Comparison of ENCODE assay signal across 22 cellular contexts in the genomic region with DNA sequence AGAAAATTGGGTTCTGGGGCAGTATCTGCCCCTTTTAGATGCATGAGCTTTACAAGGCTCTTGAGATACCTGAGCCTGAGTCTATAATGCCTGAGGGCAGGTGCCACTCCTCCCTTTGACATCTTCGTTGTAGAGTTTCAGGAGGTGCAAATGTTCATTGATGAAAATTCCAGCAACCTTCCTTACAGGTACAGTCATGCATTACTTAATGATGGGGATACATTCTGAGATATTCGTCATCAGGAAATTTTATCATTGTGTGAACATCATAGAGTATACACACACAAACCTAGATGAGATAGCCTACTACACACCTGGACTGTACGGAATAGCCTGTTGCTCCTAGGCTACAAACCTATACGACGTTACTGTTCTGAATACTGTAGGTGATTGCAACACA.
A peak's percentile ranks its signal among the peaks of the same experiment; 100 is the strongest.
DNase-seq lines count a peak whose midpoint lies in the region; ATAC-seq, FAIRE-seq and TF ChIP-seq lines count a peak whose summit lies in the region.
"Had no signal": no experiment of that assay in that cellular context is flagged by ENCODE, and none has a peak within 500 bp of the region (broad histone marks: within the 10 kb centered on the region; RNA-seq: fewer than 3 reads in every experiment).

No MANE protein-coding gene starts in this region.

- H3K9me3 Mint-ChIP-seq in MCF 10A (ENCODE audit: unreplicated experiment), result no peaks in the 10 kb centered on the region
- H3K9me3 Mint-ChIP-seq in stimulated activated naive B cell treated with anti-CD40 and anti-IgM and Interleukin-4, amounts not matched to agents 10 μg/mL and 1 μg/mL and 100 μg/mL, for 72 hours, result no peaks in the 10 kb centered on the region
- H3K9me3 Mint-ChIP-seq: CD4-positive, alpha-beta T cell; CD8-positive, alpha-beta T cell had no signal

- no peaks in the 10 kb centered on the region for H4K20me1 ChIP-seq in mammary epithelial cell (ENCODE audit: insufficient read depth, low read length)
- H4K20me1 ChIP-seq: BLaER1 treated with 17β-estradiol and CSF1 and Interleukin-3, amounts not matched to agents 10 nM and 100 nM had no signal

- intact Hi-C loops in mammary epithelial cell (cut with micrococcal nuclease), result no loop called here
- intact Hi-C loops in MCF 10A (cut with micrococcal nuclease), result no loop called here

- CTCF ChIA-PET in mammary epithelial cell (lab: Charles Lee; ENCODE audit: low non-redundant PET), result no interaction called here
- CTCF ChIA-PET in MCF 10A (lab: Yijun Ruan, JAX), result no interaction called here

- in situ Hi-C loops in mammary epithelial cell (cut with MboI; ENCODE audit: low sequenced_read_pairs in 2 of 2), result no loop called here

- H3K79me2 ChIP-seq in mammary epithelial cell (ENCODE audit: insufficient read depth, low read length), result no peaks in the 10 kb centered on the region

- no peak overlapping the region for H3K9ac ChIP-seq in mammary epithelial cell (ENCODE audit: insufficient read depth, low read length)
- H3K9ac ChIP-seq: BLaER1 treated with 17β-estradiol and CSF1 and Interleukin-3, amounts not matched to agents 10 nM and 100 nM had no signal

- H3K4me3 Mint-ChIP-seq in MCF 10A (ENCODE audit: unreplicated experiment), result no peak overlapping the region
- H3K4me3 Mint-ChIP-seq in stimulated activated naive B cell treated with anti-CD40 and anti-IgM and Interleukin-4, amounts not matched to agents 10 μg/mL and 1 μg/mL and 100 μg/mL, for 72 hours, result no peak overlapping the region
- H3K4me3 Mint-ChIP-seq: B cell; CD4-positive, alpha-beta T cell; CD8-positive, alpha-beta T cell had no signal

- TF ChIP-seq CTCF in mammary epithelial cell (conservative IDR thresholded peaks at IDR 0.05 in 1 of 2, IDR thresholded peaks at IDR 0.05 in 1 of 2; ENCODE audit: extremely low read depth in 1 of 2, insufficient read depth in 1 of 2, low read depth in 1 of 2, low read length in 2 of 2) (no peak), MCF 10A (IDR thresholded peaks at IDR 0.05; ENCODE audit: unreplicated experiment) (no peak), bronchial epithelial cell (IDR thresholded peaks at IDR 0.05; ENCODE audit: insufficient read depth, low read length, severe bottlenecking) (no peak), foreskin keratinocyte (conservative IDR thresholded peaks at IDR 0.05) (no peak)

- H3K4me3 ChIP-seq in mammary epithelial cell (replicated peaks in 1 of 3; ENCODE audit: insufficient read depth in 1 of 3, low read depth in 2 of 3, low read length in 3 of 3), result no peak overlapping the region
- H3K4me3 ChIP-seq in bronchial epithelial cell (ENCODE audit: low read depth, low read length), result no peak overlapping the region
- H3K4me3 ChIP-seq: A549; BLaER1 treated with 17β-estradiol and CSF1 and Interleukin-3, amounts not matched to agents 10 nM and 100 nM had no signal

- no peak overlapping the region for H3K27ac ChIP-seq in mammary epithelial cell (ENCODE audit: insufficient read depth, low read depth, low read length)
- H3K27ac ChIP-seq in foreskin keratinocyte, result no peak overlapping the region
- H3K27ac ChIP-seq: 22Rv1; A549; BLaER1 treated with 17β-estradiol and CSF1 and Interleukin-3, amounts not matched to agents 10 nM and 100 nM; C4-2B had no signal

- H3K27ac Mint-ChIP-seq in MCF 10A (ENCODE audit: low read depth, unreplicated experiment), result no peak overlapping the region
- no peak overlapping the region for H3K27ac Mint-ChIP-seq in stimulated activated naive B cell treated with anti-CD40 and anti-IgM and Interleukin-4, amounts not matched to agents 10 μg/mL and 1 μg/mL and 100 μg/mL, for 72 hours
- H3K27ac Mint-ChIP-seq: B cell; CD4-positive, alpha-beta T cell; CD8-positive, alpha-beta T cell had no signal

- dilution Hi-C loops in mammary epithelial cell (cut with HindIII; ENCODE audit: low sequenced_read_pairs), result no loop called here

- DNase-seq in mammary epithelial cell, result peak; percentile 14
- no peak for DNase-seq in MCF 10A (ENCODE audit: unreplicated experiment)
- DNase-seq in bronchial epithelial cell (ENCODE audit: low read depth), result peak; percentile 47
- peak in 1 of 2 donors; percentile 89 for DNase-seq in foreskin keratinocyte
- no peak for DNase-seq in stimulated activated naive B cell treated with anti-CD40 and anti-IgM and Interleukin-4, amounts not matched to agents 10 μg/mL and 1 μg/mL and 100 μg/mL, for 72 hours
- DNase-seq in activated CD4-positive, alpha-beta T cell treated with anti-CD3 and anti-CD28 coated beads, Interleukin-2, amount 50 U/mL, for 48 hours, result no peak
- DNase-seq: AML-193; Caco-2; Calu3; CD4-positive, alpha-beta T cell; CD8-positive, alpha-beta T cell; DMS79 treated with DMSO at 0.1 percent for 48 hours; GF-D8 had no signal

- H2AFZ ChIP-seq in mammary epithelial cell (ENCODE audit: low read depth, low read length), result no peak overlapping the region

- H3K27me3 ChIP-seq in mammary epithelial cell (ENCODE audit: insufficient read depth, low read length), result no peaks in the 10 kb centered on the region
- H3K27me3 ChIP-seq in bronchial epithelial cell (ENCODE audit: control insufficient read depth, insufficient read depth, low read length), result no peaks in the 10 kb centered on the region
- H3K27me3 ChIP-seq in foreskin keratinocyte, result no peaks in the 10 kb centered on the region
- H3K27me3 ChIP-seq: BLaER1 treated with 17β-estradiol and CSF1 and Interleukin-3, amounts not matched to agents 10 nM and 100 nM had no signal

- H3K4me1 Mint-ChIP-seq in MCF 10A (ENCODE audit: insufficient read depth, unreplicated experiment), result peaks cover 14% of the 10 kb centered on the region
- H3K4me1 Mint-ChIP-seq in stimulated activated naive B cell treated with anti-CD40 and anti-IgM and Interleukin-4, amounts not matched to agents 10 μg/mL and 1 μg/mL and 100 μg/mL, for 72 hours, result no peaks in the 10 kb centered on the region
- H3K4me1 Mint-ChIP-seq: B cell had no signal

- 83% methylated on average over 5 of the region's 5 CpGs for WGBS in mammary epithelial cell (ENCODE audit: low coverage, missing lambda C conversion rate)

- no peaks in the 10 kb centered on the region for H3K36me3 ChIP-seq in mammary epithelial cell (ENCODE audit: insufficient read depth, low read length)
- H3K36me3 ChIP-seq in bronchial epithelial cell (ENCODE audit: control insufficient read depth, insufficient read depth, low read length), result no peaks in the 10 kb centered on the region
- H3K36me3 ChIP-seq: BLaER1 treated with 17β-estradiol and CSF1 and Interleukin-3, amounts not matched to agents 10 nM and 100 nM had no signal

- BruUV-seq in mammary epithelial cell (replicated peaks; lab: Mats Ljungman, UMichigan) (no TSS peak), MCF 10A (replicated peaks; lab: Mats Ljungman, UMichigan) (no TSS peak)

- peaks cover 17% of the 10 kb centered on the region for H3K4me1 ChIP-seq in mammary epithelial cell (ENCODE audit: insufficient read depth, low read length)
- no peaks in the 10 kb centered on the region for H3K4me1 ChIP-seq in foreskin keratinocyte
- H3K4me1 ChIP-seq: A549 had no signal

- no peaks in the 10 kb centered on the region for H3K9me3 ChIP-seq in mammary epithelial cell (replicated peaks; ENCODE audit: insufficient read depth, low read length)
- H3K9me3 ChIP-seq: A549, Caco-2 had no signal

- no peaks in the 10 kb centered on the region for H3K36me3 Mint-ChIP-seq in MCF 10A (ENCODE audit: insufficient read depth, unreplicated experiment)
- no peaks in the 10 kb centered on the region for H3K36me3 Mint-ChIP-seq in stimulated activated naive B cell treated with anti-CD40 and anti-IgM and Interleukin-4, amounts not matched to agents 10 μg/mL and 1 μg/mL and 100 μg/mL, for 72 hours
- H3K36me3 Mint-ChIP-seq: CD8-positive, alpha-beta T cell had no signal

- no peaks in the 10 kb centered on the region for H3K27me3 Mint-ChIP-seq in MCF 10A (ENCODE audit: insufficient read depth, unreplicated experiment)
- H3K27me3 Mint-ChIP-seq in stimulated activated naive B cell treated with anti-CD40 and anti-IgM and Interleukin-4, amounts not matched to agents 10 μg/mL and 1 μg/mL and 100 μg/mL, for 72 hours, result peaks cover 0 to 4% of the 10 kb centered on the region in 2 donors
- H3K27me3 Mint-ChIP-seq: CD4-positive, alpha-beta T cell had no signal

- ATAC-seq in foreskin keratinocyte, result peak; percentile 81
- no peak for ATAC-seq in stimulated activated naive B cell treated with anti-CD40 and anti-IgM and Interleukin-4, amounts not matched to agents 10 μg/mL and 1 μg/mL and 100 μg/mL, for 72 hours (replicated peaks)
- ATAC-seq: A549; CD8-positive, alpha-beta T cell had no signal

- no peak overlapping the region for H3K4me2 ChIP-seq in mammary epithelial cell (ENCODE audit: insufficient read depth, low read depth, low read length)
- H3K4me2 ChIP-seq: A549; BLaER1 treated with 17β-estradiol and CSF1 and Interleukin-3, amounts not matched to agents 10 nM and 100 nM had no signal

- no peak for FAIRE-seq in bronchial epithelial cell (lab: Jason Lieb, UNC)
- FAIRE-seq: A549, D721Med, G401.6, GM12891, GM19239 had no signal

- POLR2A ChIA-PET in MCF 10A (lab: Yijun Ruan, JAX), result interaction anchor here (0.7 kb wide), 1 partner anchor 164 kb away, joined by 3 read pairs; no protein-coding TSS in a partner anchor

Comparison
In these comparisons a context has a peak if more than half of its experiments do, and no peak if none do; other contexts are left out.
1. DNase-seq: peak in mammary epithelial cell (single experiment) and bronchial epithelial cell (single experiment); none in MCF 10A (single experiment), stimulated activated naive B cell treated with anti-CD40 and anti-IgM and Interleukin-4, amounts not matched to agents 10 μg/mL and 1 μg/mL and 100 μg/mL, for 72 hours (single experiment) and activated CD4-positive, alpha-beta T cell treated with anti-CD3 and anti-CD28 coated beads, Interleukin-2, amount 50 U/mL, for 48 hours (0 of 2).